In genomic region chr13:65965496-65965895, GRCh38 we compare ENCODE assay signal across 19 cellular contexts.
DNase-seq lines count a peak whose midpoint lies in the region; ATAC-seq and TF ChIP-seq lines count a peak whose summit lies in the region.
"Had no signal": no experiment of that assay in that cellular context is flagged by ENCODE, and none has a peak within 500 bp of the region (broad histone marks: within the 10 kb centered on the region; RNA-seq: fewer than 3 reads in every experiment).

No MANE protein-coding gene starts in this region.

- H3K4me1 Mint-ChIP-seq in naive thymus-derived CD4-positive, alpha-beta T cell = no peaks in the 10 kb centered on the region
- H3K4me1 Mint-ChIP-seq in stimulated activated naive CD8-positive, alpha-beta T cell treated with anti-CD3 and anti-CD28 coated beads, Interleukin-15, amount 100 ng/mL, for 72 hours = no peaks in the 10 kb centered on the region
- H3K4me1 Mint-ChIP-seq: neural progenitor cell had no signal

- no peak for ATAC-seq in naive thymus-derived CD4-positive, alpha-beta T cell
- ATAC-seq in stimulated activated naive CD8-positive, alpha-beta T cell treated with anti-CD3 and anti-CD28 coated beads, Interleukin-15, amount 100 ng/mL, for 72 hours = no peak
- ATAC-seq: activated CD8-positive, alpha-beta T cell treated with anti-CD3 and anti-CD28 coated beads, Interleukin-2, amount 10 ng/mL, durations not matched to agents 7 days and 5 days; activated naive CD4-positive, alpha-beta T cell treated with anti-CD3 and anti-CD28 coated beads, Interleukin-2, amount 50 U/mL, for 72 hours; activated T-cell treated with anti-CD3 and anti-CD28 coated beads, Interleukin-2, amount 50 U/mL, for 72 hours had no signal

- POLR2A ChIA-PET in naive thymus-derived CD4-positive, alpha-beta T cell (lab: Charles Lee) = no interaction called here

- H3K27me3 Mint-ChIP-seq in naive thymus-derived CD4-positive, alpha-beta T cell = no peaks in the 10 kb centered on the region
- no peaks in the 10 kb centered on the region for H3K27me3 Mint-ChIP-seq in stimulated activated naive CD8-positive, alpha-beta T cell treated with anti-CD3 and anti-CD28 coated beads, Interleukin-15, amount 100 ng/mL, for 72 hours
- H3K27me3 Mint-ChIP-seq: CD4-positive, alpha-beta T cell had no signal

- H3K9me3 ChIP-seq in adipocyte (ENCODE audit: control insufficient read depth, low read length) = no peaks in the 10 kb centered on the region
- H3K9me3 ChIP-seq in naive thymus-derived CD4-positive, alpha-beta T cell (ENCODE audit: control insufficient read depth in 2 of 3, low read length in 3 of 3) = no peaks in the 10 kb centered on the region
- H3K9me3 ChIP-seq: SJCRH30 had no signal

- H3K4me3 Mint-ChIP-seq in naive thymus-derived CD4-positive, alpha-beta T cell = no peak overlapping the region
- H3K4me3 Mint-ChIP-seq in stimulated activated naive CD8-positive, alpha-beta T cell treated with anti-CD3 and anti-CD28 coated beads, Interleukin-15, amount 100 ng/mL, for 72 hours = no peak overlapping the region
- H3K4me3 Mint-ChIP-seq: activated CD8-positive, alpha-beta T cell treated with anti-CD3 and anti-CD28 coated beads, Interleukin-2, amount 10 ng/mL, durations not matched to agents 7 days and 5 days; activated T-cell treated with anti-CD3 and anti-CD28 coated beads, Interleukin-2, amount 50 U/mL, for 72 hours; CD4-positive, alpha-beta T cell; neural progenitor cell had no signal

- CTCF ChIA-PET in naive thymus-derived CD4-positive, alpha-beta T cell (lab: Charles Lee) = no interaction called here

- no peak overlapping the region for H3K27ac Mint-ChIP-seq in naive thymus-derived CD4-positive, alpha-beta T cell
- no peak overlapping the region for H3K27ac Mint-ChIP-seq in stimulated activated naive CD8-positive, alpha-beta T cell treated with anti-CD3 and anti-CD28 coated beads, Interleukin-15, amount 100 ng/mL, for 72 hours
- H3K27ac Mint-ChIP-seq: activated CD8-positive, alpha-beta T cell treated with anti-CD3 and anti-CD28 coated beads, Interleukin-2, amount 10 ng/mL, durations not matched to agents 7 days and 5 days; activated naive CD4-positive, alpha-beta T cell treated with anti-CD3 and anti-CD28 coated beads, Interleukin-2, amount 50 U/mL, for 72 hours; activated T-cell treated with anti-CD3 and anti-CD28 coated beads, Interleukin-2, amount 50 U/mL, for 72 hours; CD4-positive, alpha-beta T cell; neural progenitor cell had no signal

- H3K36me3 Mint-ChIP-seq in naive thymus-derived CD4-positive, alpha-beta T cell = no peaks in the 10 kb centered on the region
- H3K36me3 Mint-ChIP-seq: activated naive CD4-positive, alpha-beta T cell treated with anti-CD3 and anti-CD28 coated beads, Interleukin-2, amount 50 U/mL, for 72 hours; neural progenitor cell had no signal

- TF ChIP-seq CTCF in AG10803 (conservative IDR thresholded peaks at IDR 0.05; ENCODE audit: low read length) (no peak), fibroblast of the aortic adventitia (IDR thresholded peaks at IDR 0.05; ENCODE audit: insufficient read depth, low read length) (no peak)

- H3K27ac ChIP-seq in naive thymus-derived CD4-positive, alpha-beta T cell (ENCODE audit: low read depth, low read length) = no peak overlapping the region
- H3K27ac ChIP-seq: neural progenitor cell, SJCRH30 had no signal

- no peak overlapping the region for H3K4me3 ChIP-seq in AG10803 (ENCODE audit: low read length)
- no peak overlapping the region for H3K4me3 ChIP-seq in adipocyte (ENCODE audit: low read length)
- no peak overlapping the region for H3K4me3 ChIP-seq in fibroblast of the aortic adventitia (ENCODE audit: low read depth, low read length)
- H3K4me3 ChIP-seq in naive thymus-derived CD4-positive, alpha-beta T cell (ENCODE audit: low read length) = no peak overlapping the region
- H3K4me3 ChIP-seq: neural progenitor cell, SJCRH30 had no signal

- DNase-seq in AG10803 (ENCODE audit: low read depth) = peak; percentile 56
- peak; percentile 48 for DNase-seq in LHCN-M2 (ENCODE audit: low read depth)
- peak; percentile 69 for DNase-seq in adipocyte (ENCODE audit: low read depth)
- DNase-seq in fibroblast of the aortic adventitia (ENCODE audit: low read depth) = peak; percentile 37
- no peak for DNase-seq in T-helper 9 cell
- no peak for DNase-seq in naive thymus-derived CD4-positive, alpha-beta T cell
- no peak for DNase-seq in stimulated activated naive CD8-positive, alpha-beta T cell treated with anti-CD3 and anti-CD28 coated beads, Interleukin-15, amount 100 ng/mL, for 72 hours
- DNase-seq in cerebellum (ENCODE audit: low spot score) = no peak
- DNase-seq: activated CD4-positive, CD25-positive, alpha-beta regulatory T cell; activated CD8-positive, alpha-beta T cell treated with anti-CD3 and anti-CD28 coated beads, Interleukin-2, amount 10 ng/mL, durations not matched to agents 7 days and 5 days; activated T-cell treated with anti-CD3 and anti-CD28 coated beads, Interleukin-2, amount 50 U/mL, for 72 hours; CD4-positive, alpha-beta T cell; central memory CD4-positive, alpha-beta T cell; effector CD4-positive, alpha-beta T cell; NCI-H187 treated with DMSO at 0.1 percent for 48 hours; NCI-H446; SJCRH30 had no signal

- no peaks in the 10 kb centered on the region for H3K36me3 ChIP-seq in adipocyte (ENCODE audit: control insufficient read depth, insufficient read depth, low read length, severe bottlenecking)
- H3K36me3 ChIP-seq in naive thymus-derived CD4-positive, alpha-beta T cell (ENCODE audit: control insufficient read depth in 2 of 3, insufficient read depth in 3 of 3, low read length in 3 of 3) = no peaks in the 10 kb centered on the region
- H3K36me3 ChIP-seq: neural progenitor cell, SJCRH30 had no signal

- intact Hi-C loops in naive thymus-derived CD4-positive, alpha-beta T cell (cut with micrococcal nuclease) = no loop called here

- peaks cover 0 to 12% (median 0%) of the 10 kb centered on the region in 11 donors for H3K9me3 Mint-ChIP-seq in naive thymus-derived CD4-positive, alpha-beta T cell
- H3K9me3 Mint-ChIP-seq in stimulated activated naive CD8-positive, alpha-beta T cell treated with anti-CD3 and anti-CD28 coated beads, Interleukin-15, amount 100 ng/mL, for 72 hours = no peaks in the 10 kb centered on the region

- no peak overlapping the region for H3K9ac ChIP-seq in adipocyte (ENCODE audit: low read length)
- H3K9ac ChIP-seq: neural progenitor cell had no signal

- H3K27me3 ChIP-seq in adipocyte (replicated peaks; ENCODE audit: control insufficient read depth, insufficient read depth, low read length) = no peaks in the 10 kb centered on the region
- no peaks in the 10 kb centered on the region for H3K27me3 ChIP-seq in naive thymus-derived CD4-positive, alpha-beta T cell (ENCODE audit: control insufficient read depth in 2 of 2, insufficient read depth in 2 of 2, low read length in 2 of 2)
- H3K27me3 ChIP-seq: neural progenitor cell, SJCRH30 had no signal

- H3K4me1 ChIP-seq in adipocyte (ENCODE audit: control insufficient read depth, insufficient read depth, low read length) = peaks cover 23% of the 10 kb centered on the region
- H3K4me1 ChIP-seq in naive thymus-derived CD4-positive, alpha-beta T cell (ENCODE audit: control insufficient read depth in 2 of 2, insufficient read depth in 2 of 2, low read length in 2 of 2) = no peaks in the 10 kb centered on the region
- H3K4me1 ChIP-seq: neural progenitor cell, SJCRH30 had no signal

Comparison
In these comparisons a context has a peak if more than half of its experiments do, and no peak if none do; other contexts are left out.
1. DNase-seq: peak in AG10803 (single experiment), LHCN-M2 (single experiment), adipocyte (single experiment) and fibroblast of the aortic adventitia (single experiment); none in T-helper 9 cell (single experiment), naive thymus-derived CD4-positive, alpha-beta T cell (0 of 9), stimulated activated naive CD8-positive, alpha-beta T cell treated with anti-CD3 and anti-CD28 coated beads, Interleukin-15, amount 100 ng/mL, for 72 hours (0 of 2) and cerebellum (single experiment).